Comparison of ENCODE assay signal across 19 cellular contexts in the genomic region with DNA sequence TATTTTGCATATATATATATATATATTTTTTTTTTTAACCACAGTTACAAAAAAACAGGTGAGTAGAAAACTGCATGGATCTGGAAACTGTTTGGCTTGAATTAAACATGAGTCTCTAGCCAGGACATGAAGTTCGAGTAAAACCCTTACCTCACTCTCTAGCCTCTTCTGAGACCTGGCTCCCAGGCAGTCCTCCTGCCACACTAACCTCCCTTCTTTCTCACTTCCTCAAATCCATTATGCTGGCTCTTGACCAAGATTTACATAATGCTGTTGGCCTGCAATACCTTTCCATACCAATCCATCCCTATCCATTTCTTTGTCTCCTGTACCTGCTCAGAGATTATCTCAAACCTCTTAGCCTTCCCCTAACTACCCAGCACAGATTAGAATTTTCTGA. TPM values are rescaled to one million over a fixed set of nuclear protein-coding genes. Genes with fewer than 3 reads are reported as not detected.
DNase-seq lines count a peak whose midpoint lies in the region; ATAC-seq lines count a peak whose summit lies in the region.
"Had no signal": no experiment of that assay in that cellular context is flagged by ENCODE, and none has a peak within 500 bp of the region (broad histone marks: within the 10 kb centered on the region; RNA-seq: fewer than 3 reads in every experiment).

No MANE protein-coding gene starts in this region.

- no peak overlapping the region for H2AK5ac ChIP-seq in mesenchymal stem cell (ENCODE audit: low read length, severe bottlenecking)

- H3K9me3 ChIP-seq in mesenchymal stem cell (ENCODE audit: control insufficient read depth, low read length) = no peaks in the 10 kb centered on the region
- H3K9me3 ChIP-seq: ascending aorta, right atrium auricular region, uterus had no signal

- peaks cover 0 to 28% of the 10 kb centered on the region in 2 experiments for H3K36me3 ChIP-seq in mesenchymal stem cell (ENCODE audit: control insufficient read depth in 1 of 2, insufficient read depth in 2 of 2, low read depth in 1 of 2, low read length in 2 of 2)
- H3K36me3 ChIP-seq: uterus had no signal

- H2BK15ac ChIP-seq in mesenchymal stem cell (ENCODE audit: low read depth, poor library complexity, severe bottlenecking) = no peak overlapping the region

- H3K4me2 ChIP-seq in mesenchymal stem cell (ENCODE audit: low read length, poor library complexity, severe bottlenecking) = no peak overlapping the region

- no peak overlapping the region for H3K18ac ChIP-seq in mesenchymal stem cell (ENCODE audit: low read depth in 1 of 2, low read length in 2 of 2)

- peak; percentile 7 for DNase-seq in RPMI8226
- no peak for DNase-seq in T-helper 9 cell
- no peak for DNase-seq in mesenchymal stem cell
- no peak for DNase-seq in activated T-cell treated with anti-CD3 and anti-CD28 coated beads, Interleukin-2, amount 50 U/mL, for 48 hours
- no peak for DNase-seq in midbrain (lab: John Stamatoyannopoulos, UW)
- DNase-seq: activated CD4-positive, CD25-positive, alpha-beta regulatory T cell treated with anti-CD3 and anti-CD28 coated beads, Interleukin-2, amount 50 U/mL, for 72 hours; activated gamma-delta T cell; CD4-positive, alpha-beta T cell; DMS79 treated with DMSO at 0.1 percent for 48 hours; foreskin fibroblast; left cardiac atrium; occipital lobe; T-helper 2 cell; uterus had no signal

- H3K14ac ChIP-seq in mesenchymal stem cell (ENCODE audit: low read length in 2 of 2) = no peak overlapping the region

- no peak overlapping the region for H4K91ac ChIP-seq in mesenchymal stem cell (ENCODE audit: low read length)

- no peak overlapping the region for H3K4me3 ChIP-seq in mesenchymal stem cell (ENCODE audit: insufficient read depth in 1 of 2, low read depth in 1 of 2, low read length in 2 of 2)
- H3K4me3 ChIP-seq: ascending aorta, right atrium auricular region, uterus had no signal

- H2BK12ac ChIP-seq in mesenchymal stem cell (ENCODE audit: low read length in 2 of 2) = no peak overlapping the region

- H2BK120ac ChIP-seq in mesenchymal stem cell (ENCODE audit: low read depth, low read length) = no peak overlapping the region

- no peak overlapping the region for H2BK5ac ChIP-seq in mesenchymal stem cell (ENCODE audit: low read depth, low read length, poor library complexity, severe bottlenecking)

- 100% methylated on average over 1 of the region's 1 CpG for WGBS in mesenchymal stem cell

- no peak overlapping the region for H3K4ac ChIP-seq in mesenchymal stem cell (ENCODE audit: low read depth in 1 of 2, low read length in 2 of 2)

- ATAC-seq in GM18502 (IDR thresholded peaks at IDR 0.05; ENCODE audit: poor library complexity, unreplicated experiment) (peak; percentile 55), GM21723 (IDR thresholded peaks at IDR 0.05; ENCODE audit: unreplicated experiment) (peak; percentile 63), HG03457 (IDR thresholded peaks at IDR 0.05; ENCODE audit: unreplicated experiment) (peak; percentile 84)
- ATAC-seq: left cardiac atrium had no signal

- no peaks in the 10 kb centered on the region for H3K4me1 ChIP-seq in mesenchymal stem cell (ENCODE audit: control insufficient read depth, insufficient read depth, low read depth, low read length)
- H3K4me1 ChIP-seq: ascending aorta, right atrium auricular region, uterus had no signal

- H3K9ac ChIP-seq in mesenchymal stem cell (ENCODE audit: low read length) = no peak overlapping the region

- no peaks in the 10 kb centered on the region for H3K79me1 ChIP-seq in mesenchymal stem cell (replicated peaks; ENCODE audit: low read length, poor library complexity, severe bottlenecking)

- no peaks in the 10 kb centered on the region for H3K27me3 ChIP-seq in mesenchymal stem cell (ENCODE audit: control insufficient read depth in 1 of 2, insufficient read depth in 1 of 2, low read length in 2 of 2)
- H3K27me3 ChIP-seq: ascending aorta, right atrium auricular region, uterus had no signal

- H2AFZ ChIP-seq in mesenchymal stem cell (ENCODE audit: low read depth, low read length) = no peak overlapping the region

- H3K23ac ChIP-seq in mesenchymal stem cell (ENCODE audit: low read length in 2 of 2) = no peak overlapping the region

- H3K27ac ChIP-seq in mesenchymal stem cell (ENCODE audit: low read length, poor library complexity, severe bottlenecking) = no peak overlapping the region
- H3K27ac ChIP-seq: ascending aorta, right atrium auricular region, uterus had no signal

- H4K8ac ChIP-seq in mesenchymal stem cell (ENCODE audit: low read length) = no peak overlapping the region

RNA-seq across cellular contexts. Expression of gene PIGN, which starts 34.0 kb away (rescaled TPM):
- polyA plus RNA-seq in mesenchymal stem cell (2013, experiment 1 of 2) = 11.7 TPM
- polyA plus RNA-seq in mesenchymal stem cell (2013, experiment 2 of 2) = 12.8 TPM

RNA-seq across cellular contexts. Expression of gene RELCH, which starts 34.2 kb away (rescaled TPM):
- polyA plus RNA-seq in mesenchymal stem cell (2013, experiment 1 of 2) = 11.8 TPM
- polyA plus RNA-seq in mesenchymal stem cell (2013, experiment 2 of 2) = 12.6 TPM
